In genomic region chr7:108307246-108307982, GRCh38 we compare ENCODE assay signal across 19 cellular contexts.
A peak's percentile ranks its signal among the peaks of the same experiment; 100 is the strongest.
DNase-seq lines count a peak whose midpoint lies in the region; ATAC-seq and TF ChIP-seq lines count a peak whose summit lies in the region.
"Had no signal": no experiment of that assay in that cellular context is flagged by ENCODE, and none has a peak within 500 bp of the region (broad histone marks: within the 10 kb centered on the region; RNA-seq: fewer than 3 reads in every experiment).

No MANE protein-coding gene starts in this region.

- DNase-seq in NCI-H146 (lab: John Stamatoyannopoulos, UW) (peak; percentile 15), NCI-H146 treated with DMSO at 0.1 percent for 48 hours (lab: John Stamatoyannopoulos, UW; ENCODE audit: unreplicated experiment) (no peak), SK-MEL-5 (ENCODE audit: low read depth, low spot score) (peak; percentile 60), endodermal cell (no peak), sciatic nerve (ENCODE audit: low spot score) (no peak)
- DNase-seq in activated CD8-positive, alpha-beta T cell treated with anti-CD3 and anti-CD28 coated beads, Interleukin-2, amount 10 ng/mL, durations not matched to agents 7 days and 5 days = no peak
- no peak for DNase-seq in activated naive CD8-positive, alpha-beta T cell treated with anti-CD3 and anti-CD28 coated beads, Interleukin-2, amount 50 U/mL, for 24 hours
- DNase-seq: activated CD4-positive, CD25-positive, alpha-beta regulatory T cell; anterior cingulate cortex; DND-41; heart right ventricle; Kasumi-1; NCI-H1417 treated with DMSO at 0.1 percent for 48 hours; NCI-H510A; stimulated activated naive CD8-positive, alpha-beta T cell treated with anti-CD3 and anti-CD28 coated beads, Interleukin-15, amount 100 ng/mL, for 72 hours had no signal

- no peaks in the 10 kb centered on the region for H3K27me3 ChIP-seq in endodermal cell (ENCODE audit: control insufficient read depth, insufficient read depth, low read length, poor library complexity, severe bottlenecking)
- H3K27me3 ChIP-seq: heart right ventricle, neutrophil, right atrium auricular region had no signal

- CTCF ChIA-PET in activated CD8-positive, alpha-beta T cell treated with anti-CD3 and anti-CD28 coated beads, Interleukin-2, amount 10 ng/mL, durations not matched to agents 7 days and 5 days (lab: Charles Lee) = no interaction called here

- no peak overlapping the region for H3K4me3 Mint-ChIP-seq in endodermal cell
- H3K4me3 Mint-ChIP-seq in activated CD8-positive, alpha-beta T cell treated with anti-CD3 and anti-CD28 coated beads, Interleukin-2, amount 10 ng/mL, durations not matched to agents 7 days and 5 days = no peak overlapping the region
- H3K4me3 Mint-ChIP-seq in activated naive CD8-positive, alpha-beta T cell treated with anti-CD3 and anti-CD28 coated beads, Interleukin-2, amount 50 U/mL, for 24 hours = no peak overlapping the region
- H3K4me3 Mint-ChIP-seq: activated T-helper 17 cell treated with anti-CD3 and anti-CD28 coated beads, Interleukin-2, amount 50 U/mL, for 72 hours had no signal

- H3K27ac Mint-ChIP-seq in endodermal cell = no peak overlapping the region
- H3K27ac Mint-ChIP-seq in activated CD8-positive, alpha-beta T cell treated with anti-CD3 and anti-CD28 coated beads, Interleukin-2, amount 10 ng/mL, durations not matched to agents 7 days and 5 days = no peak overlapping the region
- H3K27ac Mint-ChIP-seq in activated naive CD8-positive, alpha-beta T cell treated with anti-CD3 and anti-CD28 coated beads, Interleukin-2, amount 50 U/mL, for 24 hours = no peak overlapping the region
- H3K27ac Mint-ChIP-seq: activated T-helper 17 cell treated with anti-CD3 and anti-CD28 coated beads, Interleukin-2, amount 50 U/mL, for 72 hours; stimulated activated naive CD8-positive, alpha-beta T cell treated with anti-CD3 and anti-CD28 coated beads, Interleukin-15, amount 100 ng/mL, for 72 hours had no signal

- WGBS in endodermal cell (ENCODE audit: insufficient coverage in 1 of 2, insufficient read length in 1 of 2), 2 experiments = 81 to 82% methylated on average over 4 to 6 of the region's 6 CpGs

- ATAC-seq in sciatic nerve = peak; percentile 45
- ATAC-seq in activated CD8-positive, alpha-beta T cell treated with anti-CD3 and anti-CD28 coated beads, Interleukin-2, amount 10 ng/mL, durations not matched to agents 7 days and 5 days = no peak
- no peak for ATAC-seq in HG02571 (IDR thresholded peaks at IDR 0.05; ENCODE audit: unreplicated experiment)
- no peak for ATAC-seq in activated naive CD8-positive, alpha-beta T cell treated with anti-CD3 and anti-CD28 coated beads, Interleukin-2, amount 50 U/mL, for 24 hours
- ATAC-seq: activated T-helper 17 cell treated with anti-CD3 and anti-CD28 coated beads, Interleukin-2, amount 50 U/mL, for 72 hours; heart right ventricle had no signal

- H3K9ac ChIP-seq in endodermal cell (ENCODE audit: extremely low read depth, low read length, poor library complexity, severe bottlenecking) = no peak overlapping the region

- no peaks in the 10 kb centered on the region for H3K9me3 ChIP-seq in endodermal cell (ENCODE audit: control insufficient read depth, low read length)
- H3K9me3 ChIP-seq: heart right ventricle, neutrophil, right atrium auricular region had no signal

- peak overlapping the region; percentile 88 for H3K27ac ChIP-seq in endodermal cell (ENCODE audit: low read depth, low read length)
- H3K27ac ChIP-seq: neutrophil, right atrium auricular region had no signal

- H3K36me3 ChIP-seq in endodermal cell (ENCODE audit: control insufficient read depth, insufficient read depth, low read length) = no peaks in the 10 kb centered on the region
- H3K36me3 ChIP-seq: heart right ventricle, neutrophil, right atrium auricular region had no signal

- no peaks in the 10 kb centered on the region for H3K9me3 Mint-ChIP-seq in endodermal cell
- H3K9me3 Mint-ChIP-seq in activated CD8-positive, alpha-beta T cell treated with anti-CD3 and anti-CD28 coated beads, Interleukin-2, amount 10 ng/mL, durations not matched to agents 7 days and 5 days (ENCODE audit: insufficient read depth) = no peaks in the 10 kb centered on the region
- no peaks in the 10 kb centered on the region for H3K9me3 Mint-ChIP-seq in activated naive CD8-positive, alpha-beta T cell treated with anti-CD3 and anti-CD28 coated beads, Interleukin-2, amount 50 U/mL, for 24 hours
- H3K9me3 Mint-ChIP-seq: activated T-helper 17 cell treated with anti-CD3 and anti-CD28 coated beads, Interleukin-2, amount 50 U/mL, for 72 hours had no signal

- H3K27me3 Mint-ChIP-seq in endodermal cell (ENCODE audit: insufficient read depth) = no peaks in the 10 kb centered on the region
- H3K27me3 Mint-ChIP-seq in activated CD8-positive, alpha-beta T cell treated with anti-CD3 and anti-CD28 coated beads, Interleukin-2, amount 10 ng/mL, durations not matched to agents 7 days and 5 days (ENCODE audit: low read depth) = no peaks in the 10 kb centered on the region
- peaks cover 2% of the 10 kb centered on the region for H3K27me3 Mint-ChIP-seq in activated naive CD8-positive, alpha-beta T cell treated with anti-CD3 and anti-CD28 coated beads, Interleukin-2, amount 50 U/mL, for 24 hours
- H3K27me3 Mint-ChIP-seq: stimulated activated naive CD8-positive, alpha-beta T cell treated with anti-CD3 and anti-CD28 coated beads, Interleukin-15, amount 100 ng/mL, for 72 hours had no signal

- no peaks in the 10 kb centered on the region for H3K36me3 Mint-ChIP-seq in endodermal cell (ENCODE audit: low read depth)
- no peaks in the 10 kb centered on the region for H3K36me3 Mint-ChIP-seq in activated CD8-positive, alpha-beta T cell treated with anti-CD3 and anti-CD28 coated beads, Interleukin-2, amount 10 ng/mL, durations not matched to agents 7 days and 5 days (ENCODE audit: low read depth)
- H3K36me3 Mint-ChIP-seq in activated naive CD8-positive, alpha-beta T cell treated with anti-CD3 and anti-CD28 coated beads, Interleukin-2, amount 50 U/mL, for 24 hours (ENCODE audit: low read depth) = peaks cover 2% of the 10 kb centered on the region

- no peak overlapping the region for H3K4me3 ChIP-seq in endodermal cell (ENCODE audit: low read length)
- H3K4me3 ChIP-seq: heart right ventricle, right atrium auricular region had no signal

- intact Hi-C loops in sciatic nerve (cut with DNase I) = no loop called here

- POLR2A ChIA-PET in activated CD8-positive, alpha-beta T cell treated with anti-CD3 and anti-CD28 coated beads, Interleukin-2, amount 10 ng/mL, durations not matched to agents 7 days and 5 days (lab: Charles Lee) = no interaction called here

- in situ Hi-C loops in SK-MEL-5 (cut with HindIII; ENCODE audit: low pct_unique_long_range_greater_than_20kb, low sequenced_read_pairs) = no loop called here

- no peaks in the 10 kb centered on the region for H3K4me1 ChIP-seq in endodermal cell (ENCODE audit: control insufficient read depth, insufficient read depth, low read length)
- H3K4me1 ChIP-seq: right atrium auricular region had no signal

- TF ChIP-seq CTCF in endodermal cell (conservative IDR thresholded peaks at IDR 0.05) = peak; percentile 26

- H3K4me1 Mint-ChIP-seq in endodermal cell = no peaks in the 10 kb centered on the region
- no peaks in the 10 kb centered on the region for H3K4me1 Mint-ChIP-seq in activated CD8-positive, alpha-beta T cell treated with anti-CD3 and anti-CD28 coated beads, Interleukin-2, amount 10 ng/mL, durations not matched to agents 7 days and 5 days (ENCODE audit: low read depth)
- H3K4me1 Mint-ChIP-seq in activated naive CD8-positive, alpha-beta T cell treated with anti-CD3 and anti-CD28 coated beads, Interleukin-2, amount 50 U/mL, for 24 hours = peaks cover 43% of the 10 kb centered on the region
- H3K4me1 Mint-ChIP-seq: activated T-helper 17 cell treated with anti-CD3 and anti-CD28 coated beads, Interleukin-2, amount 50 U/mL, for 72 hours had no signal

Comparison
In these comparisons a context has a peak if more than half of its experiments do, and no peak if none do; other contexts are left out.
1. DNase-seq: peak in NCI-H146 (single experiment) and SK-MEL-5 (single experiment); none in NCI-H146 treated with DMSO at 0.1 percent for 48 hours (single experiment), endodermal cell (single experiment), sciatic nerve (single experiment), activated CD8-positive, alpha-beta T cell treated with anti-CD3 and anti-CD28 coated beads, Interleukin-2, amount 10 ng/mL, durations not matched to agents 7 days and 5 days (single experiment) and activated naive CD8-positive, alpha-beta T cell treated with anti-CD3 and anti-CD28 coated beads, Interleukin-2, amount 50 U/mL, for 24 hours (single experiment).